ENCODE assay signal across 1 cellular context in genomic region chr15:77825143-77825542, GRCh38.
TF ChIP-seq lines count a peak whose summit lies in the region.

No MANE protein-coding gene starts in this region.

TF ChIP-seq in H1, 55 proteins besides CTCF, POLR2A, EP300 and RAD21 (continued from another document):
- no peak for TF ChIP-seq GTF2F1 (IDR thresholded peaks at IDR 0.05; ENCODE audit: borderline replicate concordance, low read depth, low read length)
- no peak for TF ChIP-seq SP1 (IDR thresholded peaks at IDR 0.05; ENCODE audit: low read depth, low read length)
- no peak for TF ChIP-seq BRCA1 (IDR thresholded peaks at IDR 0.05; ENCODE audit: low read depth, low read length)
- TF ChIP-seq E2F6 (IDR thresholded peaks at IDR 0.05): no peak
